1 cellular context compared by ENCODE assay signal in the genomic region with DNA sequence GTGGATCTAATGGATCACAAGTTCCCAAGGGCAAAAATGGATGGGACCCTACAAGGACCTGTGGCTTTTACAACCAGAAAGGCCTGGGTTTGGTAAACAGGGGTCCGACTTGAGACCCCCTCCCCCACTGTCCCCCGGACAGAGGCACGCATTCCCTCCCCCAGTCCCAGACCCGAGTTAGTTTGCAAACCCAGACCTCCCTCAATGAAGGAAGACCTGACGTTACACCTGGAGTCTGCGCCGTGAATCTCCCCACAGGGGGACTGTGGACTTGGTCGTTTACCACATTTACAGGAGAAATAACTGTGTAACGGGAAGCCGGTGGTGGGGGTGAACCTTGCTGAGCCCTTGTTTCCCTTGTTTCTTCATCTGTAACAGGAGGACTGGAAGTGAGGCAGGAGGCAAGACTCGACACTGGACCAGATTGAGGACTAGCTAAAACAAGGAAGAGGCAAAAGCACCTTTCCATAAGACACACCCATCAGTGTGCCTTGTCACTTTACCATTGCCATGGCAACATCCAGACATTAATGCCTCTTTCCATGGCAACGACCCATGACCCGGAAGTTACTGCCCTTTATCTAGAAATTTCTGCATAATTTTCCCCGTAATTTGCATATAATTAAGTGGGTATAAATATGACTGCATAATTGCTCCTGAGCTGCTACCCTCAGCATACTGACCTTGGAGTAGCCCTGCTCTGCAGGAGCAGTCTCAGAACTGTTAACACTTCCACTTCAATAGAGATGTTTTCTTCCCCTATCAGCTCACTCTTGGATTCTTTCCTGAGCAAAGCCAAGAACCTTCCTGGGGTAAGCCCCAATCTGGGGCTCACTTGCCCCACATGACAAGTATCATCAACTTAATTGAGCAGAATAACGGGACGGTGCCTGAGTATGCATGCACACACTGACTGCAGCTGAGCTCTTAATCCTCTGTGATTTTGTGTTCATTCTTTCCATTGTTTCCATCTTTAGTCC.
TF ChIP-seq lines count a peak whose summit lies in the region.

No MANE protein-coding gene starts in this region.

TF ChIP-seq in WTC11, 78 proteins besides CTCF, POLR2A, EP300 and RAD21 (continued from another document):
- no peak for TF ChIP-seq ZNF219 (CRISPR knock-in tag; IDR thresholded peaks at IDR 0.05; ENCODE audit: borderline replicate concordance)
- TF ChIP-seq, protein P1, sequence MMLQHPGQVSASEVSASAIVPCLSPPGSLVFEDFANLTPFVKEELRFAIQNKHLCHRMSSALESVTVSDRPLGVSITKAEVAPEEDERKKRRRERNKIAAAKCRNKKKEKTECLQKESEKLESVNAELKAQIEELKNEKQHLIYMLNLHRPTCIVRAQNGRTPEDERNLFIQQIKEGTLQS (CRISPR knock-in tag; conservative IDR thresholded peaks at IDR 0.05) = no peak
- no peak for TF ChIP-seq SMAD4 (CRISPR knock-in tag; IDR thresholded peaks at IDR 0.05)
- no peak for TF ChIP-seq RORB (CRISPR knock-in tag; IDR thresholded peaks at IDR 0.05)
- TF ChIP-seq E2F1 (CRISPR knock-in tag; IDR thresholded peaks at IDR 0.05) = no peak
- no peak for TF ChIP-seq ZNF121 (CRISPR knock-in tag; IDR thresholded peaks at IDR 0.05)
- TF ChIP-seq ZBTB21 (CRISPR knock-in tag; IDR thresholded peaks at IDR 0.05; ENCODE audit: borderline replicate concordance) = no peak
